In the genomic region with DNA sequence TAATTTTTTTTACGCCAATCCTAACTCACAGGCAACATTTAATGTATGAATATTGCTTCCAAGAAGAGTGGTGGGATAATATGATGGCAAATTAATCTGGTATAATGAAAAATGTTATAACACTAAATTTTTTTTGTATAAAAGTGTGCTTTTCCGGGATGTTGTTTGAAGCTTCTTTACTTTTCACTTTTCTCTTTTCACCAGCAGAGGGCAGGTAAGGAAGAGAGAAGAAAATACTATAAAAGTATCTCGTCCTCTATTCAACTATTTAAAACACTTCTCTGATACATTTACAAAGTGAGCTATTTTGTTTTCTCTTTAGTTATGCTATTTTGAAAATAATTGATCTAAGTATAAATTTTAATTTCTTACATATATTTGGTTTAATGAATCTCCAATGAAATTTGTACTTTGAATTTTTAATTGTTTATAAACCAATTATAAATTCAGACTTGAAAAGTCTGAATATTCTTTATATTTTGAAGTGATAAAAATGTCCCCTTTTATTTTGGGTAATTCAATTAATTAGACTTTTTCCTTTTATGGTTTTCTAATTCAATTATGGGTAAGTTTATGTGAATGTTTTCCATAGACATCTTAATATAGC, we compare ENCODE assay signal across 8 cellular contexts. TPM values are rescaled to one million over a fixed set of nuclear protein-coding genes. Genes with fewer than 3 reads are reported as not detected.
A peak's percentile ranks its signal among the peaks of the same experiment; 100 is the strongest.
DNase-seq lines count a peak whose midpoint lies in the region; ATAC-seq and TF ChIP-seq lines count a peak whose summit lies in the region.

No MANE protein-coding gene starts in this region.

- no TSS peak for BruUV-seq in MCF 10A (replicated peaks; lab: Mats Ljungman, UMichigan)

- H3K27me3 ChIP-seq in left ventricle myocardium inferior (ENCODE audit: low read depth): no peaks in the 10 kb centered on the region

- intact Hi-C loops in left ventricle myocardium inferior (cut with micrococcal nuclease): no loop called here
- intact Hi-C loops in cardiac septum (cut with DNase I): loop anchor here (10.0 kb wide), 1 partner anchor 256 kb away; no protein-coding TSS in a partner anchor
- intact Hi-C loops in MCF 10A (cut with micrococcal nuclease): loop anchor here (1.0 to 2.0 kb wide), 3 partner anchors 216 to 694 kb away; no protein-coding TSS in a partner anchor

- TF ChIP-seq POLR2A in GM18505 (IDR thresholded peaks at IDR 0.05; ENCODE audit: borderline replicate concordance, extremely low read depth, insufficient read depth, insufficient read length): no peak

- DNase-seq in left ventricle myocardium inferior: no peak
- DNase-seq in cardiac septum (ENCODE audit: low spot score): no peak
- peak; percentile 32 for DNase-seq in NCI-H1105 treated with DMSO at 0.1 percent for 48 hours (lab: John Stamatoyannopoulos, UW)
- peak; percentile 35 for DNase-seq in MCF 10A (ENCODE audit: unreplicated experiment)
- peak; percentile 27 for DNase-seq in middle frontal gyrus (ENCODE audit: extremely low spot score, low spot score)
- no peak for DNase-seq in stimulated activated naive CD4-positive, alpha-beta T cell (lab: John Stamatoyannopoulos, UW)

- no peaks in the 10 kb centered on the region for H3K36me3 Mint-ChIP-seq in MCF 10A (ENCODE audit: insufficient read depth, unreplicated experiment)

- no peaks in the 10 kb centered on the region for H3K9me3 Mint-ChIP-seq in MCF 10A (ENCODE audit: unreplicated experiment)

- no peak overlapping the region for H3K27ac ChIP-seq in left ventricle myocardium inferior (replicated peaks)

- no peak overlapping the region for H3K27ac Mint-ChIP-seq in MCF 10A (ENCODE audit: low read depth, unreplicated experiment)

- no peaks in the 10 kb centered on the region for H3K36me3 ChIP-seq in left ventricle myocardium inferior

- H3K4me3 Mint-ChIP-seq in MCF 10A (ENCODE audit: unreplicated experiment): no peak overlapping the region

- H3K9me3 ChIP-seq in left ventricle myocardium inferior (replicated peaks): peaks cover 13% of the 10 kb centered on the region

- CTCF ChIA-PET in MCF 10A (lab: Yijun Ruan, JAX): interaction anchor here (0.6 to 3.6 kb wide), 23 partner anchors 11 to 948 kb away, joined by 3 to 41 read pairs (median 5); no protein-coding TSS in a partner anchor

- H3K27me3 Mint-ChIP-seq in MCF 10A (ENCODE audit: insufficient read depth, unreplicated experiment): peaks cover 24% of the 10 kb centered on the region

- TF ChIP-seq CTCF in left ventricle myocardium inferior (IDR thresholded peaks at IDR 0.05; ENCODE audit: borderline replicate concordance): peak; percentile 66
- peak; percentile 46 for TF ChIP-seq CTCF in MCF 10A (IDR thresholded peaks at IDR 0.05; ENCODE audit: unreplicated experiment)

- no peaks in the 10 kb centered on the region for H3K4me1 ChIP-seq in left ventricle myocardium inferior

- ATAC-seq in GM18505 (IDR thresholded peaks at IDR 0.05; ENCODE audit: unreplicated experiment): no peak
- ATAC-seq in GM21723 (IDR thresholded peaks at IDR 0.05; ENCODE audit: unreplicated experiment): no peak

- POLR2A ChIA-PET in MCF 10A (lab: Yijun Ruan, JAX): no interaction called here

- H3K4me3 ChIP-seq in left ventricle myocardium inferior: no peak overlapping the region

- H3K4me1 Mint-ChIP-seq in MCF 10A (ENCODE audit: insufficient read depth, unreplicated experiment): no peaks in the 10 kb centered on the region

RNA-seq across cellular contexts. Expression of gene CFTR, which starts 20.7 kb away (rescaled TPM):
- 0.11 TPM for total RNA-seq in left ventricle myocardium inferior
- total RNA-seq in cardiac septum: 0.19 TPM
- total RNA-seq in MCF 10A (2022): not detected in 2 replicates

RNA-seq across cellular contexts. Expression of gene ASZ1, which starts 31.8 kb away (rescaled TPM):
- total RNA-seq in left ventricle myocardium inferior: not detected
- total RNA-seq in cardiac septum: not detected
- total RNA-seq in MCF 10A (2022): not detected in 2 replicates

Comparison
In these comparisons a context has a peak if more than half of its experiments do, and no peak if none do; other contexts are left out.
1. DNase-seq: peak in NCI-H1105 treated with DMSO at 0.1 percent for 48 hours (single experiment), MCF 10A (single experiment) and middle frontal gyrus (single experiment); none in left ventricle myocardium inferior (single experiment), cardiac septum (single experiment) and stimulated activated naive CD4-positive, alpha-beta T cell (0 of 6).